ENCODE assay signal across 9 cellular contexts in genomic region chr9:70411930-70412677, GRCh38. TPM values are rescaled to one million over a fixed set of nuclear protein-coding genes. Genes with fewer than 3 reads are reported as not detected.
A peak's percentile ranks its signal among the peaks of the same experiment; 100 is the strongest.
DNase-seq lines count a peak whose midpoint lies in the region; ATAC-seq and TF ChIP-seq lines count a peak whose summit lies in the region.
"Had no signal": no experiment of that assay in that cellular context is flagged by ENCODE, and none has a peak within 500 bp of the region (broad histone marks: within the 10 kb centered on the region; RNA-seq: fewer than 3 reads in every experiment).

No MANE protein-coding gene starts in this region.

- H3K4me3 ChIP-seq in right cardiac atrium (ENCODE audit: low read length) (peak overlapping the region; percentile 50), retinal pigment epithelial cell (ENCODE audit: low read length) (peak overlapping the region; percentile 99)

- ATAC-seq in HG03108 (IDR thresholded peaks at IDR 0.05; ENCODE audit: unreplicated experiment) (peak; percentile 28), right cardiac atrium (peak; percentile 70 to 78)

- peak overlapping the region; percentile 95 for H3K27ac ChIP-seq in right cardiac atrium (ENCODE audit: low read length)

- intact Hi-C loops in right cardiac atrium (cut with DNase I): loop anchor here (2.0 to 10.0 kb wide), 8 partner anchors 21 to 193 kb away; no protein-coding TSS in a partner anchor

- DNase-seq in NCI-H1417 (lab: John Stamatoyannopoulos, UW) (peak; percentile 10 to 76 (median 61)), NCI-H1417 treated with DMSO at 0.1 percent for 48 hours (lab: John Stamatoyannopoulos, UW) (no peak), T follicular helper cell (ENCODE audit: low read depth) (peak; percentile 65), amniotic stem cell (lab: John Stamatoyannopoulos, UW) (peak; percentile 44), right cardiac atrium (peak; percentile 84 to 89 (median 87)), retinal pigment epithelial cell (ENCODE audit: low read depth) (no peak), NCI-H1092 treated with DMSO at 0.1 percent for 48 hours (lab: John Stamatoyannopoulos, UW) (no peak)
- DNase-seq: DND-41 had no signal

- peaks cover 14% of the 10 kb centered on the region for H3K4me1 ChIP-seq in right cardiac atrium (ENCODE audit: control insufficient read depth, insufficient read depth, low read length)

- H3K9me3 ChIP-seq in right cardiac atrium (ENCODE audit: control insufficient read depth, low read length): no peaks in the 10 kb centered on the region

- TF ChIP-seq CTCF in retinal pigment epithelial cell (conservative IDR thresholded peaks at IDR 0.05; ENCODE audit: low read depth, low read length): no peak

- under 1% methylated on average over 34 of the region's 34 CpGs for WGBS in right cardiac atrium

- no peaks in the 10 kb centered on the region for H3K27me3 ChIP-seq in right cardiac atrium (ENCODE audit: control insufficient read depth, insufficient read depth)

RNA-seq across cellular contexts. Expression of gene KLF9, which starts 2.4 kb away (rescaled TPM):
- 10 to 100 TPM; 59.3 to 76.6 (median 72.6) TPM for total RNA-seq in right cardiac atrium
- polyA plus RNA-seq in right cardiac atrium: 39.5 TPM

Comparison
In these comparisons a context has a peak if more than half of its experiments do, and no peak if none do; other contexts are left out.
1. DNase-seq: peak in NCI-H1417 (3 of 3), T follicular helper cell (single experiment), amniotic stem cell (single experiment) and right cardiac atrium (3 of 3); none in NCI-H1417 treated with DMSO at 0.1 percent for 48 hours (single experiment), retinal pigment epithelial cell (single experiment) and NCI-H1092 treated with DMSO at 0.1 percent for 48 hours (single experiment).